Comparison of ENCODE assay signal across 30 cellular contexts in the genomic region with DNA sequence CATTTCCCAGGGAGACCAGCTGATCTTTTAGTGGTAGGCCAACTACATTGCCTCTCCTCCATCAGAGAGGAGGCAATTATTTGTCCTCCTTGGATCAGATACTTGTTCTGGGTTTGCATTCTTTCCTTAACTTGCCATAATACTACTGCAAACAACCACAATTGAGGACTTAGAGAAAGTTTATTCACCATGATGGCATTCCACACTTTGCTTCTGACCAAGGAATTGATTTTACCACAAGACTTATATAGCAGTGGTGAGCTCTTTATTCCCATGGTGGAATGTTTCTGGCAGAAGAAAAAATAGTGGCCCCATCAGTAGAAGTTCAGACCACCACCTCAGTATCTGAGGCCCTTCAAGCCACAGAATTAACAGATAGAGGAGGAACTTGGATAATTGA.
"Had no signal": no experiment of that assay in that cellular context is flagged by ENCODE, and none has a peak within 500 bp of the region (broad histone marks: within the 10 kb centered on the region; RNA-seq: fewer than 3 reads in every experiment).

No MANE protein-coding gene starts in this region.

- H3K27ac ChIP-seq: brain microvascular endothelial cell, SJCRH30, SK-N-MC had no signal

- H3K4me3 Mint-ChIP-seq: activated CD4-positive, alpha-beta memory T cell treated with anti-CD3 and anti-CD28 coated beads for 36 hours; activated naive CD4-positive, alpha-beta T cell treated with anti-CD3 and anti-CD28 coated beads, Interleukin-2, amount 10 ng/mL, durations not matched to agents 7 days and 5 days; activated naive CD8-positive, alpha-beta T cell; activated naive CD8-positive, alpha-beta T cell treated with anti-CD3 and anti-CD28 coated beads, Interleukin-2, amount 50 U/mL, for 24 hours; activated T-cell treated with anti-CD3 and anti-CD28 coated beads, Interleukin-2, amount 50 U/mL, for 4 hours; activated T-helper 1 cell treated with anti-CD3 and anti-CD28 coated beads, Interleukin-12 subunit alpha, Interleukin-12 subunit beta, Interleukin-2, Interleukin-4 antibody, amounts not matched to agents 30 ng/mL and 10 ng/mL and 1 ng/mL, durations not matched to agents 14 hours and 24 hours and 36 hours had no signal

- H3K4me1 ChIP-seq: SJCRH30 had no signal

- H3K4me3 ChIP-seq: MG63, SJCRH30, SK-N-MC had no signal

- H3K9me3 Mint-ChIP-seq: activated CD4-positive, alpha-beta memory T cell treated with anti-CD3 and anti-CD28 coated beads for 36 hours; activated naive CD4-positive, alpha-beta T cell treated with anti-CD3 and anti-CD28 coated beads, Interleukin-2, amount 10 ng/mL, durations not matched to agents 7 days and 5 days; activated naive CD8-positive, alpha-beta T cell treated with anti-CD3 and anti-CD28 coated beads, Interleukin-2, amount 50 U/mL, for 24 hours; activated T-cell treated with anti-CD3 and anti-CD28 coated beads, Interleukin-2, amount 50 U/mL, for 4 hours; activated T-helper 1 cell treated with anti-CD3 and anti-CD28 coated beads, Interleukin-12 subunit alpha, Interleukin-12 subunit beta, Interleukin-2, Interleukin-4 antibody, amounts not matched to agents 30 ng/mL and 10 ng/mL and 1 ng/mL, durations not matched to agents 14 hours and 24 hours and 36 hours had no signal

- H3K36me3 Mint-ChIP-seq: activated CD4-positive, alpha-beta memory T cell treated with anti-CD3 and anti-CD28 coated beads for 36 hours; activated naive CD4-positive, alpha-beta T cell treated with anti-CD3 and anti-CD28 coated beads, Interleukin-2, amount 10 ng/mL, durations not matched to agents 7 days and 5 days; activated naive CD8-positive, alpha-beta T cell had no signal

- H3K27ac Mint-ChIP-seq: activated CD4-positive, alpha-beta memory T cell treated with anti-CD3 and anti-CD28 coated beads for 36 hours; activated naive CD4-positive, alpha-beta T cell treated with anti-CD3 and anti-CD28 coated beads, Interleukin-2, amount 10 ng/mL, durations not matched to agents 7 days and 5 days; activated naive CD8-positive, alpha-beta T cell; activated naive CD8-positive, alpha-beta T cell treated with anti-CD3 and anti-CD28 coated beads, Interleukin-2, amount 50 U/mL, for 24 hours; activated T-helper 1 cell treated with anti-CD3 and anti-CD28 coated beads, Interleukin-12 subunit alpha, Interleukin-12 subunit beta, Interleukin-2, Interleukin-4 antibody, amounts not matched to agents 30 ng/mL and 10 ng/mL and 1 ng/mL, durations not matched to agents 14 hours and 24 hours and 36 hours had no signal

- H3K36me3 ChIP-seq: brain microvascular endothelial cell, MG63, SJCRH30 had no signal

- ATAC-seq: activated naive CD8-positive, alpha-beta T cell treated with anti-CD3 and anti-CD28 coated beads, Interleukin-2, amount 50 U/mL, for 24 hours; activated T-cell treated with anti-CD3 and anti-CD28 coated beads, Interleukin-2, amount 50 U/mL, for 4 hours; Panc1 had no signal

- H3K27me3 ChIP-seq: brain microvascular endothelial cell, MG63, SJCRH30 had no signal

- DNase-seq: activated CD4-positive, alpha-beta memory T cell treated with anti-CD3 and anti-CD28 coated beads for 36 hours; activated CD4-positive, alpha-beta T cell treated with anti-CD3 and anti-CD28 coated beads for 4 hours; activated CD4-positive, alpha-beta T cell treated with anti-CD3 and anti-CD28 coated beads, Interleukin-2, amount 50 U/mL, for 1 hour; activated CD4-positive, CD25-positive, alpha-beta regulatory T cell treated with anti-CD3 and anti-CD28 coated beads, Interleukin-2, amount 50 U/mL, for 72 hours; activated CD8-positive, alpha-beta memory T cell treated with anti-CD3 and anti-CD28 coated beads, Interleukin-2, amount 50 U/mL, for 4 hours; activated gamma-delta T cell treated with Interleukin-2 at 50 U/mL for 16 hours; activated naive CD4-positive, alpha-beta T cell treated with anti-CD3 and anti-CD28 coated beads, Interleukin-2, amount 10 ng/mL, durations not matched to agents 7 days and 5 days; activated naive CD8-positive, alpha-beta T cell treated with anti-CD3 and anti-CD28 coated beads, Interleukin-2, amount 50 U/mL, for 24 hours; activated T-cell treated with anti-CD3 and anti-CD28 coated beads for 4 hours; activated T-cell treated with anti-CD3 and anti-CD28 coated beads, Interleukin-2, amount 50 U/mL, for 4 hours; amniotic stem cell; aorta; brain microvascular endothelial cell; central memory CD4-positive, alpha-beta T cell; Karpas-422; KBM-7; MG63; NCI-H1048; NCI-H1105 treated with DMSO at 0.1 percent for 48 hours; NCI-H1436; NCI-H1694; NCI-H2029; NCI-H345; NCI-H524 treated with DMSO at 0.1 percent for 48 hours; SHP77; SJCRH30 had no signal

- H3K4me1 Mint-ChIP-seq: activated naive CD4-positive, alpha-beta T cell treated with anti-CD3 and anti-CD28 coated beads, Interleukin-2, amount 10 ng/mL, durations not matched to agents 7 days and 5 days; activated naive CD8-positive, alpha-beta T cell treated with anti-CD3 and anti-CD28 coated beads, Interleukin-2, amount 50 U/mL, for 24 hours had no signal

- H3K9me3 ChIP-seq: MG63, SJCRH30 had no signal
